Comparison of ENCODE assay signal across 8 cellular contexts in the genomic region with DNA sequence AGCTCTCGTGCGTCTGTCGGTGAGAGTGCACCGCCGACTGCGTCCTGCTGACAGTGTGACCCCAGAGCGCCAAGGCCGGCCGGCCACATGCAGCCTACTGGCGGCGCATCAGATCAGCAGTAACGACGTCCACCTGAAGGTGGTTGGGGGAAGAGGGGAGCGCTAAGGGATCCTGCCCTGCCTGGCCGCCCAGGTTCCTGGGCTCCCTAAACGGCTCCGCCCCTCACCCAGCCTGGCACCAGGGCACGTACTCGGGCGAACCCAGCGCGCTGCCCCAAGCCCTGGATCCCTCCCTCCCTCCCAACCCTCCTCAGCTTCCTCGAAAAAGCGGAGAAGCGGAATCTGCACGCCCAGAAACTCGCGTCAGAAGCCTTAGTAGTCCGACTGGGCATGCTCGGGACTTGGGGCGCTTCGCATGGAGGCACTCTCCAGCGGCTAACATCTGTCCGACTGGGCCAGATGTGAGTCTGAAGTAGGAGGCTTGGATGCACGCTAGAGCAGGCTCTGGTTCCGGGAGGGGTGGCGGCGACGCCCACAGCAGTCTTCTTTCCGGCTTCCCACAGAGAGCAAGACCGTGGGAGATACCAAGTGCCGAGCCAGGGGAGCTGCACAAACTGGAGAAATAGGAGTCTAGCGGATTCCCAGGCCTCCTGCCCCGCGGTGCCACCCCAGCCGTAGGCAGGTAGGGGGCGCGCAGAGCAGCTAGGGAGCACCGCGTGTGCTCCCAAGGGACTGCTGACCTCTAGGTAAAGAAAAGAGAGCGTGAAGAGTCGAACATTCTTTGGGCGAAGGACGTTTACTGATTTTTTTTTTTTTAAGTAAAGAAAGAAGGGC.
DNase-seq lines count a peak whose midpoint lies in the region; ATAC-seq and TF ChIP-seq lines count a peak whose summit lies in the region.

No MANE protein-coding gene starts in this region.

- H3K9me3 Mint-ChIP-seq in activated T-helper 2 cell treated with anti-CD3 and anti-CD28 coated beads, Interferon-gamma antibody, Interleukin-2, Interleukin-4, amounts not matched to agents 10 μg/mL and 5 μg/mL and 100 μg/mL, durations not matched to agents 14 hours and 24 hours and 36 hours = no peaks in the 10 kb centered on the region

- no peak for TF ChIP-seq EP300 in ovary (IDR thresholded peaks at IDR 0.05)

- no peak overlapping the region for H3K27ac Mint-ChIP-seq in activated T-helper 2 cell treated with anti-CD3 and anti-CD28 coated beads, Interferon-gamma antibody, Interleukin-2, Interleukin-4, amounts not matched to agents 10 μg/mL and 5 μg/mL and 100 μg/mL, durations not matched to agents 14 hours and 24 hours and 36 hours

- no peaks in the 10 kb centered on the region for H3K4me1 ChIP-seq in cardiac muscle cell (ENCODE audit: low read depth)
- H3K4me1 ChIP-seq in ovary (ENCODE audit: insufficient read depth) = no peaks in the 10 kb centered on the region

- no peak for TF ChIP-seq POLR2A in ovary (IDR thresholded peaks at IDR 0.05)

- peaks cover 32% of the 10 kb centered on the region for H3K27me3 ChIP-seq in cardiac muscle cell
- no peaks in the 10 kb centered on the region for H3K27me3 ChIP-seq in ovary

- no peak for TF ChIP-seq CTCF in LNCaP clone FGC (IDR thresholded peaks at IDR 0.05; ENCODE audit: control insufficient read depth, extremely low read depth, insufficient read depth)
- TF ChIP-seq CTCF in cardiac muscle cell (IDR thresholded peaks at IDR 0.05; ENCODE audit: low read depth, low read length) = no peak
- TF ChIP-seq CTCF in ovary (IDR thresholded peaks at IDR 0.05) = no peak

- peaks cover 19% of the 10 kb centered on the region for H3K4me1 Mint-ChIP-seq in activated T-helper 2 cell treated with anti-CD3 and anti-CD28 coated beads, Interferon-gamma antibody, Interleukin-2, Interleukin-4, amounts not matched to agents 10 μg/mL and 5 μg/mL and 100 μg/mL, durations not matched to agents 14 hours and 24 hours and 36 hours (ENCODE audit: low read depth)

- H3K4me3 Mint-ChIP-seq in activated T-helper 2 cell treated with anti-CD3 and anti-CD28 coated beads, Interferon-gamma antibody, Interleukin-2, Interleukin-4, amounts not matched to agents 10 μg/mL and 5 μg/mL and 100 μg/mL, durations not matched to agents 14 hours and 24 hours and 36 hours (ENCODE audit: low read depth) = peak overlapping the region; percentile 73

- H3K36me3 Mint-ChIP-seq in activated T-helper 2 cell treated with anti-CD3 and anti-CD28 coated beads, Interferon-gamma antibody, Interleukin-2, Interleukin-4, amounts not matched to agents 10 μg/mL and 5 μg/mL and 100 μg/mL, durations not matched to agents 14 hours and 24 hours and 36 hours (ENCODE audit: low read depth) = no peaks in the 10 kb centered on the region

- peaks cover 49% of the 10 kb centered on the region for H3K27me3 Mint-ChIP-seq in activated T-helper 2 cell treated with anti-CD3 and anti-CD28 coated beads, Interferon-gamma antibody, Interleukin-2, Interleukin-4, amounts not matched to agents 10 μg/mL and 5 μg/mL and 100 μg/mL, durations not matched to agents 14 hours and 24 hours and 36 hours (ENCODE audit: low read depth)

- intact Hi-C loops in activated T-helper 2 cell treated with anti-CD3 and anti-CD28 coated beads, Interferon-gamma antibody, Interleukin-2, Interleukin-4, amounts not matched to agents 10 μg/mL and 5 μg/mL and 100 μg/mL, durations not matched to agents 14 hours and 24 hours and 36 hours (cut with micrococcal nuclease) = loop anchor here (10.0 kb wide), 1 partner anchor 90 kb away; no protein-coding TSS in a partner anchor
- intact Hi-C loops in ovary (cut with DNase I) = loop anchor here in 1 of 4 donors (10.0 kb wide), 1 partner anchor 60 kb away; no protein-coding TSS in a partner anchor

- H3K4me3 ChIP-seq in LNCaP clone FGC (ENCODE audit: low read depth, low read length) (peak overlapping the region; percentile 58), cardiac muscle cell (peak overlapping the region; percentile 35), ovary (peak overlapping the region; percentile 33)

- ATAC-seq in GM18517 (IDR thresholded peaks at IDR 0.05; ENCODE audit: unreplicated experiment) = no peak

- H3K36me3 ChIP-seq in cardiac muscle cell = no peaks in the 10 kb centered on the region
- no peaks in the 10 kb centered on the region for H3K36me3 ChIP-seq in ovary

- H3K27ac ChIP-seq in cardiac muscle cell (peak overlapping the region; percentile 46), ovary (no peak overlapping the region)

- WGBS in ovary, 3 donors = 27 to 36% (median 33%) methylated on average over 54 of the region's 54 CpGs

- peak; percentile 82 for DNase-seq in DMS153 treated with DMSO at 0.1 percent for 48 hours (lab: John Stamatoyannopoulos, UW; ENCODE audit: unreplicated experiment)
- peak; percentile 41 for DNase-seq in LNCaP clone FGC (ENCODE audit: low read depth)
- DNase-seq in activated T-helper 2 cell treated with anti-CD3 and anti-CD28 coated beads, Interferon-gamma antibody, Interleukin-2, Interleukin-4, amounts not matched to agents 10 μg/mL and 5 μg/mL and 100 μg/mL, durations not matched to agents 14 hours and 24 hours and 36 hours (ENCODE audit: low spot score) = no peak
- DNase-seq in cardiac muscle cell (ENCODE audit: low read depth in 1 of 2, low spot score in 1 of 2) = peak; percentile 6 to 74
- peak in 1 of 5 donors; percentile 9 for DNase-seq in ovary
- no peak for DNase-seq in EL
- no peak for DNase-seq in DMS79 treated with DMSO at 0.1 percent for 48 hours (lab: John Stamatoyannopoulos, UW)

- H3K9me3 ChIP-seq in cardiac muscle cell (ENCODE audit: low read depth) = no peaks in the 10 kb centered on the region
- H3K9me3 ChIP-seq in ovary = no peaks in the 10 kb centered on the region

Comparison
In these comparisons a context has a peak if more than half of its experiments do, and no peak if none do; other contexts are left out.
1. DNase-seq: peak in DMS153 treated with DMSO at 0.1 percent for 48 hours (single experiment), LNCaP clone FGC (single experiment) and cardiac muscle cell (2 of 2); none in activated T-helper 2 cell treated with anti-CD3 and anti-CD28 coated beads, Interferon-gamma antibody, Interleukin-2, Interleukin-4, amounts not matched to agents 10 μg/mL and 5 μg/mL and 100 μg/mL, durations not matched to agents 14 hours and 24 hours and 36 hours (single experiment), EL (single experiment) and DMS79 treated with DMSO at 0.1 percent for 48 hours (single experiment).
2. Peak in every context shown above with its lines, with median percentiles within 50 percentile points of each other: H3K4me3 ChIP-seq.